Comparison of ENCODE assay signal across 1 cellular context in genomic region chr12:21837847-21838246, GRCh38.
TF ChIP-seq lines count a peak whose summit lies in the region.

No MANE protein-coding gene starts in this region.

TF ChIP-seq in HepG2, 621 proteins besides CTCF, POLR2A, EP300 and RAD21 (continued from another document):
- TF ChIP-seq MAFF (IDR thresholded peaks at IDR 0.05; ENCODE audit: low read depth, low read length), result peak; percentile 90
- TF ChIP-seq MAFK (conservative IDR thresholded peaks at IDR 0.05 in 1 of 2, IDR thresholded peaks at IDR 0.05 in 1 of 2; ENCODE audit: low read length in 2 of 2), result peak; percentile 83 to 93
